Comparison of ENCODE assay signal across 3 cellular contexts in genomic region chr15:32358462-32358861, GRCh38. TPM values are rescaled to one million over a fixed set of nuclear protein-coding genes. Genes with fewer than 3 reads are reported as not detected.
"Had no signal": no experiment of that assay in that cellular context is flagged by ENCODE, and none has a peak within 500 bp of the region (broad histone marks: within the 10 kb centered on the region; RNA-seq: fewer than 3 reads in every experiment).

No MANE protein-coding gene starts in this region.

RNA-seq across cellular contexts. Expression of gene GOLGA8K, which starts 44.6 kb away (rescaled TPM):
- total RNA-seq: HT-29, MCF 10A, OCI-LY7 had no signal
